1 cellular context compared by ENCODE assay signal in genomic region chr6:28232785-28233184, GRCh38.
A peak's percentile ranks its signal among the peaks of the same experiment; 100 is the strongest.
TF ChIP-seq lines count a peak whose summit lies in the region.

No MANE protein-coding gene starts in this region.

TF ChIP-seq in K562, 482 proteins besides CTCF, POLR2A, EP300 and RAD21:
- TF ChIP-seq NFRKB (IDR thresholded peaks at IDR 0.05; ENCODE audit: low read depth): 0 out of 2 replicates have a peak, but pooled peaks have one; percentile 35
- 0 out of 2 replicates have a peak, but pooled peaks have one; percentile 7 for TF ChIP-seq DEAF1 (CRISPR knock-in tag; IDR thresholded peaks at IDR 0.05)
- TF ChIP-seq, protein P1, sequence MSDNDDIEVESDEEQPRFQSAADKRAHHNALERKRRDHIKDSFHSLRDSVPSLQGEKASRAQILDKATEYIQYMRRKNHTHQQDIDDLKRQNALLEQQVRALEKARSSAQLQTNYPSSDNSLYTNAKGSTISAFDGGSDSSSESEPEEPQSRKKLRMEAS (CRISPR knock-in tag; IDR thresholded peaks at IDR 0.05): no peak
- no peak for TF ChIP-seq GABPB1 (CRISPR knock-in tag; IDR thresholded peaks at IDR 0.05)
- no peak for TF ChIP-seq ETS2 (tag; IDR thresholded peaks at IDR 0.05; ENCODE audit: borderline replicate concordance, poor library complexity, severe bottlenecking)
- no peak for TF ChIP-seq KLF6 (CRISPR knock-in tag; IDR thresholded peaks at IDR 0.05; ENCODE audit: borderline replicate concordance)
- TF ChIP-seq ZNF239 (CRISPR knock-in tag; IDR thresholded peaks at IDR 0.05): peak; percentile 14; the same call in 1 of the 2 replicates
- TF ChIP-seq CCAR2 (IDR thresholded peaks at IDR 0.05; ENCODE audit: low read depth, low read length): no peak
- peak; percentile 91 for TF ChIP-seq ZNF445 (CRISPR knock-in tag; IDR thresholded peaks at IDR 0.05; ENCODE audit: low read depth)
- TF ChIP-seq POLR3A (IDR thresholded peaks at IDR 0.05; ENCODE audit: borderline replicate concordance, extremely low read depth, insufficient read depth, insufficient read length): no peak
- peak; percentile 19; the same call in 1 of the 2 replicates for TF ChIP-seq ATF7 (IDR thresholded peaks at IDR 0.05)
- TF ChIP-seq ZNF75A (CRISPR knock-in tag; IDR thresholded peaks at IDR 0.05): peak; percentile 97
- peak; percentile 83 for TF ChIP-seq ZNF280A (IDR thresholded peaks at IDR 0.05; ENCODE audit: low read depth, partially characterized antibody)
- no peak for TF ChIP-seq PHF8 (IDR thresholded peaks at IDR 0.05; ENCODE audit: borderline replicate concordance, low read length)
- TF ChIP-seq ZBTB33 (CRISPR knock-in tag; IDR thresholded peaks at IDR 0.05): no peak
- peak; percentile 89; the same call in 1 of the 2 replicates for TF ChIP-seq TRIM28 (IDR thresholded peaks at IDR 0.05)
- TF ChIP-seq CBX3 (IDR thresholded peaks at IDR 0.05; ENCODE audit: borderline replicate concordance in 1 of 2, low read length in 2 of 2): peak in 1 of 2 experiments; percentile 38; a peak in 1 of 3 replicates
- 0 out of 4 replicates have a peak, but pooled peaks of 1 of the 2 experiments have one; percentile 21 for TF ChIP-seq TRIM24 (IDR thresholded peaks at IDR 0.05)
- TF ChIP-seq ZEB2 (IDR thresholded peaks at IDR 0.05): 0 out of 2 replicates have a peak, but pooled peaks have one; percentile 19
